Comparison of ENCODE assay signal across 8 cellular contexts in genomic region chr3:65432388-65433003, GRCh38.
"Had no signal": no experiment of that assay in that cellular context is flagged by ENCODE, and none has a peak within 500 bp of the region (broad histone marks: within the 10 kb centered on the region; RNA-seq: fewer than 3 reads in every experiment).

No MANE protein-coding gene starts in this region.

- H3K4me3 Mint-ChIP-seq: HFFc6 had no signal

- H3K4me1 ChIP-seq: HAP-1 had no signal

- ATAC-seq: HCT116, K562 had no signal

- H3K27ac Mint-ChIP-seq: HFFc6 had no signal

- H3K36me3 ChIP-seq: HAP-1 had no signal

- H3K9me3 ChIP-seq: HAP-1 had no signal

- H3K9me3 Mint-ChIP-seq: HFFc6 had no signal

- DNase-seq: GOT3, H7, HFFc6, IMR-90, KG1 had no signal

- H3K4me3 ChIP-seq: HAP-1, K562 had no signal
